In genomic region chr3:112298781-112299180, GRCh38 we compare ENCODE assay signal across 18 cellular contexts. TPM values are rescaled to one million over a fixed set of nuclear protein-coding genes. Genes with fewer than 3 reads are reported as not detected.
"Had no signal": no experiment of that assay in that cellular context is flagged by ENCODE, and none has a peak within 500 bp of the region (broad histone marks: within the 10 kb centered on the region; RNA-seq: fewer than 3 reads in every experiment).

No MANE protein-coding gene starts in this region.

- H3K27ac ChIP-seq: brain microvascular endothelial cell, colonic mucosa, lower lobe of right lung, neutrophil, pancreas, right lobe of liver, testis had no signal

- H3K4me3 Mint-ChIP-seq: type B pancreatic cell had no signal

- H3K4me1 ChIP-seq: colonic mucosa, pancreas, right lobe of liver, testis had no signal

- H3K36me3 ChIP-seq: brain microvascular endothelial cell, colonic mucosa, lower lobe of right lung, neutrophil, pancreas, right lobe of liver had no signal

- H3K9me3 Mint-ChIP-seq: activated T-helper 17 cell treated with anti-CD3 and anti-CD28 coated beads, Interleukin-2, amount 50 U/mL, for 72 hours; natural killer cell treated with Interleukin-12 subunit alpha and Interleukin-12 subunit beta and Interleukin-15 and Interleukin-18, amount 100 ng/mL, for 72 hours; type B pancreatic cell had no signal

- ATAC-seq: activated T-helper 17 cell treated with anti-CD3 and anti-CD28 coated beads, Interleukin-2, amount 50 U/mL, for 72 hours; lower lobe of right lung; natural killer cell treated with Interleukin-12 subunit alpha and Interleukin-12 subunit beta and Interleukin-15 and Interleukin-18, amount 100 ng/mL, for 72 hours; pancreas; right lobe of liver had no signal

- H3K4me3 ChIP-seq: colonic mucosa, lower lobe of right lung, pancreas, right lobe of liver, testis had no signal

- H3K9me3 ChIP-seq: colonic mucosa, lower lobe of right lung, neutrophil, pancreas, right lobe of liver, testis had no signal

- H3K27me3 Mint-ChIP-seq: activated T-helper 17 cell treated with anti-CD3 and anti-CD28 coated beads, Interleukin-2, amount 50 U/mL, for 72 hours; natural killer cell treated with Interleukin-12 subunit alpha and Interleukin-12 subunit beta and Interleukin-15 and Interleukin-18, amount 100 ng/mL, for 72 hours; type B pancreatic cell had no signal

- H3K27me3 ChIP-seq: brain microvascular endothelial cell, colonic mucosa, neutrophil, pancreas, right lobe of liver, testis had no signal

- DNase-seq: activated naive CD4-positive, alpha-beta T cell; aorta; brain microvascular endothelial cell; central memory CD4-positive, alpha-beta T cell; colonic mucosa; foreskin melanocyte; lower lobe of right lung; pancreas; right lobe of liver; small intestine; stimulated activated CD4-positive, alpha-beta T cell treated with anti-CD3 and anti-CD28 coated beads, Interleukin-4, amount 100 ng/mL, for 1 hour; testis had no signal

- H3K36me3 Mint-ChIP-seq: natural killer cell treated with Interleukin-12 subunit alpha and Interleukin-12 subunit beta and Interleukin-15 and Interleukin-18, amount 100 ng/mL, for 72 hours; type B pancreatic cell had no signal

- H3K27ac Mint-ChIP-seq: activated T-helper 17 cell treated with anti-CD3 and anti-CD28 coated beads, Interleukin-2, amount 50 U/mL, for 72 hours; type B pancreatic cell had no signal

RNA-seq across cellular contexts. Expression of gene SLC9C1, which starts 4.8 kb away (rescaled TPM):
- total RNA-seq: activated T-helper 17 cell treated with anti-CD3 and anti-CD28 coated beads, Interleukin-2, amount 50 U/mL, for 72 hours; lower lobe of right lung; natural killer cell treated with Interleukin-12 subunit alpha and Interleukin-12 subunit beta and Interleukin-15 and Interleukin-18, amount 100 ng/mL, for 72 hours; right lobe of liver; T-helper 2 cell treated with Interferon-gamma antibody and Interleukin-4, amounts not matched to agents 100 ng/mL and 5 ng/mL, for 36 hours had no signal
- polyA plus RNA-seq: aorta, keratinocyte had no signal
